16 cellular contexts compared by ENCODE assay signal in genomic region chr2:126700073-126700581, GRCh38. TPM values are rescaled to one million over a fixed set of nuclear protein-coding genes. Genes with fewer than 3 reads are reported as not detected.
A peak's percentile ranks its signal among the peaks of the same experiment; 100 is the strongest.
DNase-seq lines count a peak whose midpoint lies in the region; ATAC-seq, FAIRE-seq and TF ChIP-seq lines count a peak whose summit lies in the region.
"Had no signal": no experiment of that assay in that cellular context is flagged by ENCODE, and none has a peak within 500 bp of the region (broad histone marks: within the 10 kb centered on the region; RNA-seq: fewer than 3 reads in every experiment).

No MANE protein-coding gene starts in this region.

- ATAC-seq in GM21515 (IDR thresholded peaks at IDR 0.05; ENCODE audit: unreplicated experiment), result no peak
- ATAC-seq in activated naive CD4-positive, alpha-beta T cell treated with anti-CD3 and anti-CD28 coated beads, Interleukin-2, amount 50 U/mL, for 72 hours, result no peak
- ATAC-seq: body of pancreas, Panc1, T-cell had no signal

- H3K27ac Mint-ChIP-seq in neural progenitor cell (peak overlapping the region; percentile 93), Caco-2 (ENCODE audit: unreplicated experiment) (no peak overlapping the region)
- peak overlapping the region in 1 of 2 donors; percentile 26 for H3K27ac Mint-ChIP-seq in activated naive CD4-positive, alpha-beta T cell treated with anti-CD3 and anti-CD28 coated beads, Interleukin-2, amount 50 U/mL, for 72 hours

- H3K36me3 Mint-ChIP-seq in neural progenitor cell (peaks cover 29% of the 10 kb centered on the region), Caco-2 (ENCODE audit: insufficient read depth, unreplicated experiment) (no peaks in the 10 kb centered on the region)
- peaks cover 22 to 37% of the 10 kb centered on the region in 2 donors for H3K36me3 Mint-ChIP-seq in activated naive CD4-positive, alpha-beta T cell treated with anti-CD3 and anti-CD28 coated beads, Interleukin-2, amount 50 U/mL, for 72 hours

- H3K4me2 ChIP-seq in neural progenitor cell, result peak overlapping the region; percentile 5
- no peak overlapping the region for H3K4me2 ChIP-seq in osteoblast (ENCODE audit: insufficient read depth, low read length)

- peak overlapping the region; percentile 26 for H3K4me3 Mint-ChIP-seq in neural progenitor cell
- H3K4me3 Mint-ChIP-seq in Caco-2 (ENCODE audit: unreplicated experiment), result no peak overlapping the region
- H3K4me3 Mint-ChIP-seq: T-cell had no signal

- H3K9me3 ChIP-seq in HUES64 (ENCODE audit: insufficient read depth, low read depth, low read length) (peaks cover 3% of the 10 kb centered on the region), neural progenitor cell (ENCODE audit: low read depth) (no peaks in the 10 kb centered on the region), Caco-2 (no peaks in the 10 kb centered on the region), osteoblast (ENCODE audit: low read depth, low read length) (no peaks in the 10 kb centered on the region)
- H3K9me3 ChIP-seq: body of pancreas had no signal

- WGBS in HUES64, result 69% methylated on average over 3 of the region's 3 CpGs

- no peak for TF ChIP-seq CTCF in neural progenitor cell (IDR thresholded peaks at IDR 0.05)
- no peak for TF ChIP-seq CTCF in Caco-2 (IDR thresholded peaks at IDR 0.05; ENCODE audit: insufficient read depth in 1 of 2, low read depth in 1 of 2, low read length in 1 of 2, severe bottlenecking in 1 of 2, unreplicated experiment in 1 of 2)
- TF ChIP-seq CTCF in osteoblast (IDR thresholded peaks at IDR 0.05; ENCODE audit: extremely low read depth, low read depth, low read length), result no peak

- peak overlapping the region; percentile 55; the same call in 1 of the 2 replicates for H3K27ac ChIP-seq in HUES64 (ENCODE audit: low read depth, low read length)
- H3K27ac ChIP-seq in neural progenitor cell, result no peak overlapping the region
- no peak overlapping the region for H3K27ac ChIP-seq in osteoblast (ENCODE audit: low read depth, low read length)

- H3K27me3 ChIP-seq in HUES64 (ENCODE audit: insufficient read depth, low read length) (no peaks in the 10 kb centered on the region), neural progenitor cell (no peaks in the 10 kb centered on the region), Caco-2 (replicated peaks; ENCODE audit: control insufficient read depth, insufficient read depth, low read length) (no peaks in the 10 kb centered on the region; the same call in 1 of the 2 replicates), osteoblast (ENCODE audit: insufficient read depth, low read length) (no peaks in the 10 kb centered on the region)
- H3K27me3 ChIP-seq: body of pancreas had no signal

- peaks cover 20% of the 10 kb centered on the region for H3F3A ChIP-seq in neural progenitor cell (ENCODE audit: low read depth)

- H3K9ac ChIP-seq in HUES64 (ENCODE audit: low read depth, low read length) (no peak overlapping the region), neural progenitor cell (no peak overlapping the region)

- intact Hi-C loops in Caco-2 (cut with micrococcal nuclease; ENCODE audit: unreplicated experiment), result no loop called here

- H3K9me3 Mint-ChIP-seq in neural progenitor cell (peaks cover 17% of the 10 kb centered on the region), Caco-2 (ENCODE audit: unreplicated experiment) (no peaks in the 10 kb centered on the region)
- H3K9me3 Mint-ChIP-seq in activated naive CD4-positive, alpha-beta T cell treated with anti-CD3 and anti-CD28 coated beads, Interleukin-2, amount 50 U/mL, for 72 hours, result peaks cover 0 to 4% of the 10 kb centered on the region in 2 donors
- H3K9me3 Mint-ChIP-seq: T-cell had no signal

- POLR2A ChIA-PET in Caco-2 (lab: Charles Lee), result no interaction called here

- CTCF ChIA-PET in Caco-2 (lab: Charles Lee), result no interaction called here

- H3K4me1 Mint-ChIP-seq in neural progenitor cell, result peaks cover 44% of the 10 kb centered on the region
- no peaks in the 10 kb centered on the region for H3K4me1 Mint-ChIP-seq in Caco-2 (ENCODE audit: low read depth, unreplicated experiment)

- H4K20me1 ChIP-seq in neural progenitor cell (ENCODE audit: low read depth) (no peaks in the 10 kb centered on the region), osteoblast (ENCODE audit: insufficient read depth, low read length) (no peaks in the 10 kb centered on the region)

- peak; percentile 100 for FAIRE-seq in endometrium (lab: Jason Lieb, UNC)
- FAIRE-seq: GM18507 had no signal

- H3K27me3 Mint-ChIP-seq in neural progenitor cell (ENCODE audit: insufficient read depth, low read depth) (peaks cover 5% of the 10 kb centered on the region), Caco-2 (ENCODE audit: insufficient read depth, unreplicated experiment) (peaks cover 18% of the 10 kb centered on the region)
- H3K27me3 Mint-ChIP-seq: T-cell had no signal

- in situ Hi-C loops in Caki2 (cut with HindIII; ENCODE audit: low pct_unique_long_range_greater_than_20kb, low sequenced_read_pairs), result no loop called here

- peaks cover 12% of the 10 kb centered on the region; the same call in 1 of the 2 replicates for H3K4me1 ChIP-seq in HUES64 (ENCODE audit: insufficient read depth, low read length)
- peaks cover 20% of the 10 kb centered on the region for H3K4me1 ChIP-seq in neural progenitor cell
- no peaks in the 10 kb centered on the region for H3K4me1 ChIP-seq in Caco-2
- H3K4me1 ChIP-seq in osteoblast (ENCODE audit: insufficient read depth, low read length), result no peaks in the 10 kb centered on the region

- DNase-seq in Caki2 (ENCODE audit: low read depth) (peak; percentile 10), neural progenitor cell (ENCODE audit: low spot score) (no peak), Caco-2 (no peak), osteoblast (ENCODE audit: insufficient read length, low spot score, missing footprints) (no peak)
- DNase-seq in activated naive CD4-positive, alpha-beta T cell treated with anti-CD3 and anti-CD28 coated beads, Interleukin-2, amount 50 U/mL, for 72 hours (ENCODE audit: low spot score in 2 of 2), result no peak
- DNase-seq: activated CD4-positive, CD25-positive, alpha-beta regulatory T cell treated with anti-CD3 and anti-CD28 coated beads, Interleukin-2, amount 50 U/mL, for 72 hours; body of pancreas; C1 segment of cervical spinal cord; NCI-H2107; T-cell had no signal

- H3K4me3 ChIP-seq in HUES64 (ENCODE audit: low read length), result no peak overlapping the region
- no peak overlapping the region for H3K4me3 ChIP-seq in neural progenitor cell
- no peak overlapping the region for H3K4me3 ChIP-seq in Caco-2 (ENCODE audit: low read depth, low read length)
- no peak overlapping the region for H3K4me3 ChIP-seq in osteoblast (ENCODE audit: insufficient read depth, low read length)
- H3K4me3 ChIP-seq: body of pancreas had no signal

- no TSS peak for BruUV-seq in Caco-2 (replicated peaks; lab: Mats Ljungman, UMichigan)

- H2AFZ ChIP-seq in neural progenitor cell (replicated peaks) (no peak overlapping the region), osteoblast (ENCODE audit: low read length) (no peak overlapping the region)

- H3K79me2 ChIP-seq in neural progenitor cell (ENCODE audit: low read depth), result no peaks in the 10 kb centered on the region
- H3K79me2 ChIP-seq in osteoblast (ENCODE audit: insufficient read depth, low read length), result no peaks in the 10 kb centered on the region

- H3K36me3 ChIP-seq in HUES64 (ENCODE audit: insufficient read depth, low read length) (no peaks in the 10 kb centered on the region; the same call in 1 of the 2 replicates), neural progenitor cell (no peaks in the 10 kb centered on the region), Caco-2 (ENCODE audit: control insufficient read depth, insufficient read depth, low read length) (no peaks in the 10 kb centered on the region), osteoblast (ENCODE audit: insufficient read depth, low read length) (no peaks in the 10 kb centered on the region)

RNA-seq across cellular contexts. Expression of gene GYPC, which starts 44.2 kb away (rescaled TPM):
- 47.2 and 67.3 TPM in 2 replicates for total RNA-seq in Caki2 (2014; rRNA removed; shearing (Covaris generic); ENCODE audit: low replicate concordance)
- 40.3 TPM for polyA plus RNA-seq in HUES64 (2013, experiment 1 of 2)
- polyA plus RNA-seq in HUES64 (2013, experiment 2 of 2), result 48.0 TPM
- total RNA-seq in neural progenitor cell (ENCODE audit: low replicate concordance) (3.4 and 9.1 TPM in 2 replicates), Caco-2 (2022) (not detected in 2 replicates), osteoblast (101 TPM in 2 replicates)
- 100 to 1,000 TPM; 111 to 161 TPM for total RNA-seq in activated naive CD4-positive, alpha-beta T cell treated with anti-CD3 and anti-CD28 coated beads, Interleukin-2, amount 50 U/mL, for 72 hours
- total RNA-seq: MCF 10A had no signal
